Comparison of ENCODE assay signal across 17 cellular contexts in genomic region chr9:137478613-137479314, GRCh38. TPM values are rescaled to one million over a fixed set of nuclear protein-coding genes. Genes with fewer than 3 reads are reported as not detected.
DNase-seq lines count a peak whose midpoint lies in the region; ATAC-seq, FAIRE-seq and TF ChIP-seq lines count a peak whose summit lies in the region.
"Had no signal": no experiment of that assay in that cellular context is flagged by ENCODE, and none has a peak within 500 bp of the region (broad histone marks: within the 10 kb centered on the region; RNA-seq: fewer than 3 reads in every experiment).

No MANE protein-coding gene starts in this region.

- no peaks in the 10 kb centered on the region for H3K9me1 ChIP-seq in keratinocyte (ENCODE audit: control insufficient read depth, extremely low read depth, insufficient read depth, low read length)

- H2AFZ ChIP-seq in keratinocyte (ENCODE audit: control insufficient read depth, low read length) (no peak overlapping the region), Karpas-422 (ENCODE audit: low read length) (no peak overlapping the region)

- no peak overlapping the region for H3K9ac ChIP-seq in keratinocyte (ENCODE audit: control insufficient read depth, extremely low read depth, insufficient read depth, low read length)
- no peak overlapping the region for H3K9ac ChIP-seq in Karpas-422 (ENCODE audit: low read length)

- intact Hi-C loops in sciatic nerve (cut with DNase I): no loop called here

- H3K27ac ChIP-seq in keratinocyte (ENCODE audit: control insufficient read depth, insufficient read depth, low read length): no peak overlapping the region
- no peak overlapping the region for H3K27ac ChIP-seq in Karpas-422 (ENCODE audit: low read length)
- H3K27ac ChIP-seq: coronary artery had no signal

- H3K4me3 ChIP-seq in keratinocyte (ENCODE audit: control insufficient read depth in 2 of 3, extremely low read depth in 1 of 3, insufficient read depth in 2 of 3, low read depth in 1 of 3, low read length in 3 of 3) (no peak overlapping the region), Karpas-422 (ENCODE audit: low read length) (no peak overlapping the region)
- H3K4me3 ChIP-seq: coronary artery had no signal

- no peaks in the 10 kb centered on the region for H3K36me3 ChIP-seq in keratinocyte (ENCODE audit: control insufficient read depth in 2 of 2, extremely low read depth in 1 of 2, insufficient read depth in 2 of 2, low read length in 2 of 2)
- no peaks in the 10 kb centered on the region for H3K36me3 ChIP-seq in Karpas-422 (ENCODE audit: insufficient read depth, low read length)

- H3K27me3 ChIP-seq in keratinocyte (ENCODE audit: control insufficient read depth, extremely low read depth, insufficient read depth, low read length) (peaks cover 11% of the 10 kb centered on the region), Karpas-422 (ENCODE audit: low read length) (no peaks in the 10 kb centered on the region)

- H3K79me2 ChIP-seq in keratinocyte (ENCODE audit: control insufficient read depth, insufficient read depth, low read length) (no peaks in the 10 kb centered on the region), Karpas-422 (ENCODE audit: low read length) (no peaks in the 10 kb centered on the region)

- peaks cover 4% of the 10 kb centered on the region for H3K9me3 ChIP-seq in keratinocyte (ENCODE audit: control insufficient read depth, low read depth, low read length)
- H3K9me3 ChIP-seq in Karpas-422 (ENCODE audit: low read length): peaks cover 4% of the 10 kb centered on the region; the same call in 1 of the 2 replicates

- DNase-seq in NCI-H2227 (lab: John Stamatoyannopoulos, UW; ENCODE audit: unreplicated experiment): peak; percentile 39
- DNase-seq in NCI-H2227 treated with DMSO at 0.1 percent for 48 hours (lab: John Stamatoyannopoulos, UW): no peak
- no peak for DNase-seq in keratinocyte (ENCODE audit: low read depth, low spot score)
- DNase-seq in sciatic nerve (ENCODE audit: low spot score): no peak
- no peak for DNase-seq in Karpas-422
- no peak for DNase-seq in cortex of kidney (lab: John Stamatoyannopoulos, UW)
- DNase-seq: activated naive CD8-positive, alpha-beta T cell treated with anti-CD3 and anti-CD28 coated beads, Interleukin-2, amount 10 ng/mL, durations not matched to agents 7 days and 5 days; immature natural killer cell; NCI-H187 treated with DMSO at 0.1 percent for 48 hours had no signal

- H3K4me1 ChIP-seq in keratinocyte (ENCODE audit: control insufficient read depth, extremely low read depth, insufficient read depth, low read length) (peaks cover 6% of the 10 kb centered on the region), Karpas-422 (ENCODE audit: low read length) (no peaks in the 10 kb centered on the region)

- H3K9me2 ChIP-seq in Karpas-422 (replicated peaks; ENCODE audit: insufficient read depth, low read length): no peaks in the 10 kb centered on the region

- dilution Hi-C loops in keratinocyte (cut with MboI; ENCODE audit: extremely low pct_ligation_motif_present, low sequenced_read_pairs): no loop called here

- no peak for FAIRE-seq in keratinocyte (lab: Jason Lieb, UNC)
- FAIRE-seq: urothelium cell line had no signal

- H3K4me2 ChIP-seq in keratinocyte (ENCODE audit: control insufficient read depth, extremely low read depth, insufficient read depth, low read depth, low read length) (peak overlapping the region; percentile 16), Karpas-422 (ENCODE audit: low read depth, low read length, poor library complexity, severe bottlenecking) (no peak overlapping the region)

- H4K20me1 ChIP-seq in keratinocyte (ENCODE audit: control insufficient read depth, extremely low read depth, insufficient read depth, low read length): no peaks in the 10 kb centered on the region
- H4K20me1 ChIP-seq in Karpas-422 (ENCODE audit: insufficient read depth, low read depth, low read length): no peaks in the 10 kb centered on the region

- ATAC-seq in sciatic nerve (peak; percentile 28), HG03139 (IDR thresholded peaks at IDR 0.05; ENCODE audit: unreplicated experiment) (no peak)
- ATAC-seq: HCT116 had no signal

- TF ChIP-seq CTCF in keratinocyte (optimal IDR thresholded peaks at IDR 0.05 in 1 of 3, IDR thresholded peaks at IDR 0.05 in 1 of 3, conservative IDR thresholded peaks at IDR 0.05 in 1 of 3; ENCODE audit: extremely low read depth in 1 of 3, insufficient read depth in 2 of 3, low read length in 3 of 3): no peak

TF ChIP-seq in PFSK-1, 5 proteins besides CTCF, POLR2A, EP300 and RAD21 (continues in another document):
- TF ChIP-seq SIN3A (IDR thresholded peaks at IDR 0.05; ENCODE audit: borderline replicate concordance, insufficient read depth, low read length) (no peak), POLR2AphosphoS5 (IDR thresholded peaks at IDR 0.05; ENCODE audit: low read depth, low read length) (no peak), REST (IDR thresholded peaks at IDR 0.05; ENCODE audit: insufficient read depth in 1 of 2, low read depth in 2 of 2, low read length in 2 of 2) (no peak)

RNA-seq across cellular contexts. Expression of gene NSMF, which starts 19.6 kb away (rescaled TPM):
- 134 TPM for polyA plus RNA-seq in PFSK-1 (2012; ENCODE audit: insufficient read length, low read depth)
- 29.5 to 46.6 TPM (median 33.1 TPM) in 3 replicates for polyA plus RNA-seq in keratinocyte
- polyA plus RNA-seq in keratinocyte (2011; ENCODE audit: low read depth): 5.6 TPM
- polyA plus RNA-seq in keratinocyte (2011; cell fraction: cytosol; rRNA removed): 25.8 and 51.4 TPM in 2 replicates
- 97.1 and 113 TPM in 2 replicates for polyA plus RNA-seq in keratinocyte (2011; cell fraction: nucleus; rRNA removed)
- 23.0 and 34.1 TPM in 2 replicates for polyA plus RNA-seq in keratinocyte (2012; ENCODE audit: low replicate concordance)
- polyA minus RNA-seq in keratinocyte: 28.3 to 102 TPM (median 39.7 TPM) in 3 replicates
- polyA minus RNA-seq in keratinocyte (2011; cell fraction: cytosol; rRNA and poly(A)+ RNA removed): 67.9 TPM
- 34.3 and 39.8 TPM in 2 replicates for polyA minus RNA-seq in keratinocyte (2011; cell fraction: nucleus; rRNA and poly(A)+ RNA removed)
- total RNA-seq in sciatic nerve: 50.4 TPM
- 36.4 and 55.4 TPM in 2 replicates for total RNA-seq in Karpas-422 (2014; rRNA removed; shearing (Covaris generic); ENCODE audit: low replicate concordance)

RNA-seq across cellular contexts. Expression of gene ENTPD8, which starts 37.6 kb away (rescaled TPM):
- 0.46 TPM for polyA plus RNA-seq in PFSK-1 (2012; ENCODE audit: insufficient read length, low read depth)
- polyA plus RNA-seq in keratinocyte: not detected in 3 replicates
- not detected for polyA plus RNA-seq in keratinocyte (2011; ENCODE audit: low read depth)
- not detected in 2 replicates for polyA plus RNA-seq in keratinocyte (2011; cell fraction: cytosol; rRNA removed)
- 0.05 TPM in 1 of 2 replicates, not detected in the other for polyA plus RNA-seq in keratinocyte (2011; cell fraction: nucleus; rRNA removed)
- not detected in 2 replicates for polyA plus RNA-seq in keratinocyte (2012; ENCODE audit: low replicate concordance)
- polyA minus RNA-seq in keratinocyte: not detected in 3 replicates
- polyA minus RNA-seq in keratinocyte (2011; cell fraction: cytosol; rRNA and poly(A)+ RNA removed): not detected
- polyA minus RNA-seq in keratinocyte (2011; cell fraction: nucleus; rRNA and poly(A)+ RNA removed): not detected in 2 replicates
- total RNA-seq in sciatic nerve: not detected
- not detected in 2 replicates for total RNA-seq in Karpas-422 (2014; rRNA removed; shearing (Covaris generic); ENCODE audit: low replicate concordance)
- total RNA-seq: A673; activated naive CD8-positive, alpha-beta T cell treated with anti-CD3 and anti-CD28 coated beads, Interleukin-2, amount 10 ng/mL, durations not matched to agents 7 days and 5 days had no signal
- polyA plus RNA-seq: IgD-negative memory B cell, immature natural killer cell, neural cell had no signal

RNA-seq across cellular contexts. Expression of gene NOXA1, which starts 55.6 kb away (rescaled TPM):
- 3.6 TPM for polyA plus RNA-seq in PFSK-1 (2012; ENCODE audit: insufficient read length, low read depth)
- polyA plus RNA-seq in keratinocyte: 0.07 to 0.33 TPM (median 0.09 TPM) in 3 replicates
- polyA plus RNA-seq in keratinocyte (2011; ENCODE audit: low read depth): 0.50 TPM
- 0.14 TPM in 1 of 2 replicates, not detected in the other for polyA plus RNA-seq in keratinocyte (2011; cell fraction: cytosol; rRNA removed)
- polyA plus RNA-seq in keratinocyte (2011; cell fraction: nucleus; rRNA removed): 0.74 and 1.4 TPM in 2 replicates
- 0.13 and 0.86 TPM in 2 replicates for polyA plus RNA-seq in keratinocyte (2012; ENCODE audit: low replicate concordance)
- polyA minus RNA-seq in keratinocyte: not detected in 3 replicates
- polyA minus RNA-seq in keratinocyte (2011; cell fraction: cytosol; rRNA and poly(A)+ RNA removed): 1.2 TPM
- polyA minus RNA-seq in keratinocyte (2011; cell fraction: nucleus; rRNA and poly(A)+ RNA removed): 0.63 and 0.93 TPM in 2 replicates
- total RNA-seq in sciatic nerve: 7.4 TPM
- total RNA-seq in Karpas-422 (2014; rRNA removed; shearing (Covaris generic); ENCODE audit: low replicate concordance): 0.51 TPM in 1 of 2 replicates, not detected in the other

RNA-seq across cellular contexts. Expression of gene EXD3, which starts 55.8 kb away (rescaled TPM):
- polyA plus RNA-seq in PFSK-1 (2012; ENCODE audit: insufficient read length, low read depth): 12.3 TPM
- 1.5 to 5.4 TPM (median 1.9 TPM) in 3 replicates for polyA plus RNA-seq in keratinocyte
- polyA plus RNA-seq in keratinocyte (2011; ENCODE audit: low read depth): 3.9 TPM
- 0.94 and 3.9 TPM in 2 replicates for polyA plus RNA-seq in keratinocyte (2011; cell fraction: cytosol; rRNA removed)
- polyA plus RNA-seq in keratinocyte (2011; cell fraction: nucleus; rRNA removed): 7.1 and 12.1 TPM in 2 replicates
- 5.2 and 8.5 TPM in 2 replicates for polyA plus RNA-seq in keratinocyte (2012; ENCODE audit: low replicate concordance)
- 2.4 to 3.4 TPM (median 2.6 TPM) in 3 replicates for polyA minus RNA-seq in keratinocyte
- 5.4 TPM for polyA minus RNA-seq in keratinocyte (2011; cell fraction: cytosol; rRNA and poly(A)+ RNA removed)
- polyA minus RNA-seq in keratinocyte (2011; cell fraction: nucleus; rRNA and poly(A)+ RNA removed): 3.8 and 5.1 TPM in 2 replicates
- total RNA-seq in sciatic nerve: 48.1 TPM
- 2.8 and 7.8 TPM in 2 replicates for total RNA-seq in Karpas-422 (2014; rRNA removed; shearing (Covaris generic); ENCODE audit: low replicate concordance)
